In genomic region chr1:246727594-246727993, GRCh38 we compare ENCODE assay signal across 21 cellular contexts.
"Had no signal": no experiment of that assay in that cellular context is flagged by ENCODE, and none has a peak within 500 bp of the region (broad histone marks: within the 10 kb centered on the region; RNA-seq: fewer than 3 reads in every experiment).

No MANE protein-coding gene starts in this region.

- H3K4me3 Mint-ChIP-seq: activated CD4-positive, alpha-beta memory T cell treated with anti-CD3 and anti-CD28 coated beads, Interleukin-2, amount 10 ng/mL, durations not matched to agents 7 days and 5 days; activated naive CD4-positive, alpha-beta T cell treated with anti-CD3 and anti-CD28 coated beads for 36 hours; activated T-cell treated with anti-CD3 and anti-CD28 coated beads, Interleukin-2, amount 50 U/mL, for 72 hours; natural killer cell treated with Interleukin-12 subunit alpha and Interleukin-12 subunit beta and Interleukin-15 and Interleukin-18, amount 100 ng/mL, for 72 hours; T-helper 1 cell treated with Interleukin-12 subunit alpha and Interleukin-12 subunit beta and Interleukin-4 antibody, amounts not matched to agents 30 μg/mL and 1 μg/mL, for 36 hours; WTC11 had no signal

- H3K4me1 ChIP-seq: uterus had no signal

- H3K4me3 ChIP-seq: body of pancreas, cardiac muscle cell, left lung, pancreas, smooth muscle cell, suprapubic skin, uterus had no signal

- H3K27ac ChIP-seq: body of pancreas, cardiac muscle cell, pancreas, suprapubic skin, uterus had no signal

- H3K27ac Mint-ChIP-seq: activated CD4-positive, alpha-beta memory T cell treated with anti-CD3 and anti-CD28 coated beads, Interleukin-2, amount 10 ng/mL, durations not matched to agents 7 days and 5 days; activated naive CD4-positive, alpha-beta T cell treated with anti-CD3 and anti-CD28 coated beads for 36 hours; activated T-cell treated with anti-CD3 and anti-CD28 coated beads, Interleukin-2, amount 50 U/mL, for 72 hours; natural killer cell treated with Interleukin-12 subunit alpha and Interleukin-12 subunit beta and Interleukin-15 and Interleukin-18, amount 100 ng/mL, for 72 hours; T-helper 1 cell treated with Interleukin-12 subunit alpha and Interleukin-12 subunit beta and Interleukin-4 antibody, amounts not matched to agents 30 μg/mL and 1 μg/mL, for 36 hours; WTC11 had no signal

- DNase-seq: activated CD4-positive, alpha-beta memory T cell treated with anti-CD3 and anti-CD28 coated beads, Interleukin-2, amount 10 ng/mL, durations not matched to agents 7 days and 5 days; activated CD4-positive, alpha-beta T cell treated with anti-CD3 and anti-CD28 coated beads for 4 hours; activated effector memory CD4-positive, alpha-beta T cell treated with Interleukin-2 at 50 U/mL for 16 hours; activated naive CD4-positive, alpha-beta T cell treated with anti-CD3 and anti-CD28 coated beads for 36 hours; activated T-cell treated with anti-CD3 and anti-CD28 coated beads, Interleukin-2, amount 50 U/mL, for 72 hours; body of pancreas; effector memory CD4-positive, alpha-beta T cell; left lung; pancreas; stimulated activated CD4-positive, alpha-beta T cell treated with anti-CD3 and anti-CD28 coated beads, Interleukin-4, amount 100 ng/mL, for 1 hour; stimulated activated naive CD8-positive, alpha-beta T cell treated with anti-CD3 and anti-CD28 coated beads, Interleukin-15, Interleukin-2, amounts not matched to agents 100 U/mL and 50 U/mL, for 24 hours; T1000; uterus had no signal

- H3K27me3 Mint-ChIP-seq: natural killer cell treated with Interleukin-12 subunit alpha and Interleukin-12 subunit beta and Interleukin-15 and Interleukin-18, amount 100 ng/mL, for 72 hours had no signal

- ATAC-seq: activated T-cell treated with anti-CD3 and anti-CD28 coated beads, Interleukin-2, amount 50 U/mL, for 72 hours; body of pancreas; esophagus mucosa; left lung; natural killer cell treated with Interleukin-12 subunit alpha and Interleukin-12 subunit beta and Interleukin-15 and Interleukin-18, amount 100 ng/mL, for 72 hours; pancreas; stimulated activated naive CD8-positive, alpha-beta T cell treated with anti-CD3 and anti-CD28 coated beads, Interleukin-15, Interleukin-2, amounts not matched to agents 100 U/mL and 50 U/mL, for 24 hours; WTC11 had no signal

- H3K9me3 ChIP-seq: body of pancreas, neutrophil, pancreas, suprapubic skin, uterus had no signal

- H3K36me3 ChIP-seq: neutrophil, uterus had no signal

- H3K4me2 ChIP-seq: smooth muscle cell had no signal

- H3K27me3 ChIP-seq: body of pancreas, cardiac muscle cell, left lung, neutrophil, pancreas, suprapubic skin, uterus had no signal
